9 cellular contexts compared by ENCODE assay signal in the genomic region with DNA sequence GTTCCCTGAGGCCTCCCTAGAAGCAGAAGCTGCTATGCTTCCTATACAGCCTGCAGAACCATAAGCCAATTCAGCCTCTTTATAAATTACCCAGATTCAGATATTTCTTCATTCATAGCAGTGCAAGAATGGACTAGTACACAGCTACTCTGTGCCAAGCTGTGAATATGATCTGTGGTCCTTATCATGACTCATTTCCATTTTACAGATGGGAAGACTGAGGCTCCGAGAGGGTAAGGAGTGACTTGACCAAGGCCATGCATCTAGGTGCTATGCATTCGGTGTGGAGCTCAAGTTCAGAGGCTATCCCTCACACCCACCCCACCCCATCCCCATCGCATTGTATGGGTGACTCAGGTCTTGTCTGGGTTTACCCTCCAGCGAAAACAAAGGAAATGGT. TPM values are rescaled to one million over a fixed set of nuclear protein-coding genes. Genes with fewer than 3 reads are reported as not detected.
"Had no signal": no experiment of that assay in that cellular context is flagged by ENCODE, and none has a peak within 500 bp of the region (broad histone marks: within the 10 kb centered on the region; RNA-seq: fewer than 3 reads in every experiment).

No MANE protein-coding gene starts in this region.

- FAIRE-seq: G401.6, GM12878, GM12891, GM12892, GM18507, GM19239 had no signal

- ATAC-seq: GM12878 had no signal

- DNase-seq: GDM1, GF-D8 had no signal

- H3K4me3 ChIP-seq: GM12878 had no signal

RNA-seq across cellular contexts. Expression of a gene that starts 52.3 kb away (rescaled TPM):
- total RNA-seq: G401 had no signal
